ENCODE assay signal across 8 cellular contexts in the genomic region with DNA sequence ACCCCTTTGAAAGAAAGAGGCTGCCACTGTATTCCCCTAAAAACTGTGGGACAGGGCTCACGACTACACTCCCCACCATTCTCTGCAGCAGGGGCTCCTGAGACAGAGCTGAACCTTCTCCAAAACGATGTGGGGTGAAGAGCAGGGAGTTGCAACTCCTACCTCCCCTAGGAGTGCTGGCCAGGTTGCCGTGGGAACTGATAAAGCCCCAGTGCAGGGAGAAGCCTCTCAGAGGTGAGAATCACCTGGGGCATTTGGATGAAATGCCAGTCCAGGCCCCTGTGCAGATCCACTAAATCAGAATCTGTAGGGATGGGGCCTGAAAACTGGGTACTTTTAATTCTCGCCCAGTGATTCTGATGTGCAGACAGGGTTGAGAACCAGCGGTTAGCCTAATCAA. TPM values are rescaled to one million over a fixed set of nuclear protein-coding genes. Genes with fewer than 3 reads are reported as not detected.
A peak's percentile ranks its signal among the peaks of the same experiment; 100 is the strongest.
DNase-seq lines count a peak whose midpoint lies in the region; ATAC-seq, FAIRE-seq and TF ChIP-seq lines count a peak whose summit lies in the region.

No MANE protein-coding gene starts in this region.

- no peak for FAIRE-seq in H54 (lab: Jason Lieb, UNC)

- TF ChIP-seq CTCF in GM12875 (IDR thresholded peaks at IDR 0.05; ENCODE audit: borderline replicate concordance, insufficient read depth, low read depth, low read length) (no peak), Panc1 (IDR thresholded peaks at IDR 0.05) (no peak), esophagus squamous epithelium (IDR thresholded peaks at IDR 0.05) (no peak), ovary (IDR thresholded peaks at IDR 0.05) (no peak)

- ATAC-seq in Panc1 = no peak
- ATAC-seq in HG03095 (IDR thresholded peaks at IDR 0.05; ENCODE audit: unreplicated experiment) = no peak

- peak overlapping the region; percentile 76 for H3K4me3 ChIP-seq in GM12875 (ENCODE audit: low read depth, low read length)
- H3K4me3 ChIP-seq in Panc1 (ENCODE audit: low read depth in 2 of 2, low read length in 2 of 2) = peak overlapping the region; percentile 58 to 71
- H3K4me3 ChIP-seq in esophagus squamous epithelium = peak overlapping the region; percentile 73 to 91 (median 80)
- peak overlapping the region; percentile 68 for H3K4me3 ChIP-seq in ovary

- BruUV-seq in Panc1 (replicated peaks; lab: Mats Ljungman, UMichigan) = no TSS peak

- 25 to 40% methylated on average over 3 to 5 of the region's 5 CpGs for WGBS in esophagus squamous epithelium, 2 donors
- WGBS in ovary, 3 donors = 27 to 38% (median 32%) methylated on average over 5 of the region's 5 CpGs

- peaks cover 16% of the 10 kb centered on the region for H3K4me1 ChIP-seq in Panc1 (ENCODE audit: control insufficient read depth, insufficient read depth, low read length)
- peaks cover 20 to 59% (median 33%) of the 10 kb centered on the region in 3 donors for H3K4me1 ChIP-seq in esophagus squamous epithelium
- peaks cover 22% of the 10 kb centered on the region for H3K4me1 ChIP-seq in ovary (ENCODE audit: insufficient read depth)

- in situ Hi-C loops in Panc1 (cut with HindIII; ENCODE audit: low pct_unique_long_range_greater_than_20kb, low sequenced_read_pairs) = no loop called here

- POLR2A ChIA-PET in Panc1 (lab: Charles Lee) = interaction anchor here (0.7 kb wide), 1 partner anchor 951 kb away, joined by 3 read pairs; no protein-coding TSS in a partner anchor

- TF ChIP-seq POLR2A in esophagus squamous epithelium (IDR thresholded peaks at IDR 0.05) = no peak
- TF ChIP-seq POLR2A in ovary (IDR thresholded peaks at IDR 0.05) = no peak
- no peak for TF ChIP-seq POLR2A in H54 (IDR thresholded peaks at IDR 0.05; ENCODE audit: low read depth, low read length)

- DNase-seq in Panc1 (ENCODE audit: low read depth, low spot score) (no peak), esophagus squamous epithelium (lab: John Stamatoyannopoulos, UW) (no peak), ovary (peak; percentile 38 to 57 (median 55)), middle frontal gyrus (ENCODE audit: extremely low spot score, low spot score) (no peak), H54 (ENCODE audit: insufficient read length, low spot score) (no peak), NAMALWA (ENCODE audit: low spot score) (no peak)

- H3K27me3 ChIP-seq in Panc1 (ENCODE audit: control insufficient read depth, insufficient read depth, low read length) (no peaks in the 10 kb centered on the region), esophagus squamous epithelium (no peaks in the 10 kb centered on the region), ovary (no peaks in the 10 kb centered on the region)

- TF ChIP-seq EP300 in ovary (IDR thresholded peaks at IDR 0.05) = no peak

- H3K27ac ChIP-seq in Panc1 (ENCODE audit: low read length) (peak overlapping the region; percentile 76), esophagus squamous epithelium (peak overlapping the region; percentile 97 to 100 (median 98)), ovary (peak overlapping the region; percentile 100)

- H3K9me3 ChIP-seq in Panc1 (ENCODE audit: control insufficient read depth, insufficient read depth, low read depth, low read length) = no peaks in the 10 kb centered on the region
- H3K9me3 ChIP-seq in esophagus squamous epithelium = no peaks in the 10 kb centered on the region
- H3K9me3 ChIP-seq in ovary = no peaks in the 10 kb centered on the region

- H3K36me3 ChIP-seq in Panc1 (ENCODE audit: control insufficient read depth, insufficient read depth, low read length) (no peaks in the 10 kb centered on the region; the same call in 1 of the 2 replicates), esophagus squamous epithelium (peaks cover 0 to 12% (median 0%) of the 10 kb centered on the region in 3 donors), ovary (no peaks in the 10 kb centered on the region)

- CTCF ChIA-PET in Panc1 (lab: Charles Lee) = no interaction called here

- intact Hi-C loops in Panc1 (cut with micrococcal nuclease; ENCODE audit: unreplicated experiment) = no loop called here
- intact Hi-C loops in esophagus squamous epithelium (cut with DNase I) = loop anchor here (5.0 kb wide), 1 partner anchor 221 kb away; a partner anchor contains a TSS
- intact Hi-C loops in ovary (cut with DNase I) = loop anchor here in 3 of 4 donors (10.0 kb wide), 3 partner anchors 68 to 348 kb away; a partner anchor contains a TSS

RNA-seq across cellular contexts. Expression of a gene that starts 0.9 kb away (rescaled TPM):
- total RNA-seq in Panc1 (2021; ENCODE audit: unreplicated experiment) = 10.7 TPM
- polyA plus RNA-seq in Panc1 (2012; ENCODE audit: insufficient read length) = 14.6 TPM
- total RNA-seq in esophagus squamous epithelium = 10 to 100 TPM in 1 of 4 donors, 1 to 10 TPM in 3; 4.7 to 11.3 (median 7.9) TPM
- 10 to 100 TPM in 6 of 7 donors, 1 to 10 TPM in 1; 9.7 to 19.7 (median 16.2) TPM for total RNA-seq in ovary
- polyA plus RNA-seq in ovary = 10 to 100 TPM; 24.9 to 29.1 TPM

RNA-seq across cellular contexts. Expression of a gene that starts 42.0 kb away (rescaled TPM):
- total RNA-seq in Panc1 (2021; ENCODE audit: unreplicated experiment) (0.15 TPM), esophagus squamous epithelium (not detected), ovary (under 1 TPM in 6 of 7 donors, not detected in 1; 0.05 to 0.28 (median 0.12) TPM)
- not detected for polyA plus RNA-seq in Panc1 (2012; ENCODE audit: insufficient read length)
- under 1 TPM in 1 of 2 donors, not detected in 1; 0.07 TPM for polyA plus RNA-seq in ovary

RNA-seq across cellular contexts. Expression of a gene that starts 58.8 kb away (rescaled TPM):
- total RNA-seq in Panc1 (2021; ENCODE audit: unreplicated experiment) (not detected), esophagus squamous epithelium (not detected), ovary (not detected)
- polyA plus RNA-seq in Panc1 (2012; ENCODE audit: insufficient read length) = not detected
- polyA plus RNA-seq in ovary = not detected

Comparison
In these comparisons a context has a peak if more than half of its experiments do, and no peak if none do; other contexts are left out.
1. DNase-seq: peak in ovary (5 of 5); none in Panc1 (single experiment), esophagus squamous epithelium (single experiment), middle frontal gyrus (single experiment), H54 (single experiment) and NAMALWA (single experiment).
2. Peak in every context shown above with its lines, with median percentiles within 50 percentile points of each other: H3K4me3 ChIP-seq and H3K27ac ChIP-seq.